ENCODE assay signal across 10 cellular contexts in genomic region chr3:177905173-177905894, GRCh38.
DNase-seq lines count a peak whose midpoint lies in the region; ATAC-seq, FAIRE-seq and TF ChIP-seq lines count a peak whose summit lies in the region.
"Had no signal": no experiment of that assay in that cellular context is flagged by ENCODE, and none has a peak within 500 bp of the region (broad histone marks: within the 10 kb centered on the region; RNA-seq: fewer than 3 reads in every experiment).

No MANE protein-coding gene starts in this region.

- no peak for TF ChIP-seq CTCF in mesothelial cell of epicardium (IDR thresholded peaks at IDR 0.05; ENCODE audit: unreplicated experiment)

- H3K36me3 Mint-ChIP-seq in mesothelial cell of epicardium = peaks cover 3% of the 10 kb centered on the region

- DNase-seq in NCI-H2227 (lab: John Stamatoyannopoulos, UW; ENCODE audit: unreplicated experiment) (peak; percentile 30), mesothelial cell of epicardium (ENCODE audit: low spot score in 2 of 2, unreplicated experiment in 2 of 2) (no peak), urothelium cell line (ENCODE audit: low spot score) (peak; percentile 49), DMS53 (lab: John Stamatoyannopoulos, UW) (no peak)
- DNase-seq in activated T-cell treated with anti-CD3 and anti-CD28 coated beads, Interleukin-2, amount 50 U/mL, for 1 hour = no peak
- DNase-seq: activated CD4-positive, alpha-beta T cell treated with anti-CD3 and anti-CD28 coated beads, Interleukin-2, amount 50 U/mL, for 1 hour; NCI-H510A had no signal

- peaks cover 13% of the 10 kb centered on the region for H3K9me3 Mint-ChIP-seq in mesothelial cell of epicardium

- peaks cover 29% of the 10 kb centered on the region for H3K4me1 Mint-ChIP-seq in mesothelial cell of epicardium

- H3K27ac Mint-ChIP-seq in mesothelial cell of epicardium = peak overlapping the region; percentile 89

- FAIRE-seq in endometrium (lab: Jason Lieb, UNC) (peak; percentile 15), urothelium cell line (lab: Jason Lieb, UNC) (no peak)
- FAIRE-seq: GM18507 had no signal

- H3K27me3 Mint-ChIP-seq in mesothelial cell of epicardium (ENCODE audit: low read depth) = no peaks in the 10 kb centered on the region

- no peak for ATAC-seq in GM19328 (IDR thresholded peaks at IDR 0.05; ENCODE audit: unreplicated experiment)

- no peak overlapping the region for H3K4me3 Mint-ChIP-seq in mesothelial cell of epicardium

Comparison
In these comparisons a context has a peak if more than half of its experiments do, and no peak if none do; other contexts are left out.
1. DNase-seq: peak in NCI-H2227 (single experiment) and urothelium cell line (single experiment); none in mesothelial cell of epicardium (0 of 2), activated T-cell treated with anti-CD3 and anti-CD28 coated beads, Interleukin-2, amount 50 U/mL, for 1 hour (single experiment) and DMS53 (single experiment).